9 cellular contexts compared by ENCODE assay signal in the genomic region with DNA sequence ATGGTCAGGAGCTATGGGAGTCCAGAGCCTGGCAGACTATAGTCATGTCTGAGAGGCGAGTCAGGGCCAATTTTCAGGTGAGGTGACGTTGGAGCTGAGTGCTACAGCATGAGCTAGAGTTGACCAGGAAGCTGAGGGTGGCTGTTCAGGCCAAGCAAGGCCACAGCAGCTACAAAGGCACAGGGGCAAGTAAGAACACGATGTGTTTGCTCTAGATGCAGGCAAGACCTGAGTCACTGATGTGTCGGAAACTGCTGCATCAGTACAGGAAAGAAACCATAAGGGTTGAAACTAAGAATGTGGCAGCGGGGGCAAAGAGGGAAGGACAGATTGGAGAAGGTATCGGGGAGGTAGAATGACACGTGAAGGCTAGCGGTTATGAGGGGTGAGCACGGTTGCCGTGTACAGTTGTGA. TPM values are rescaled to one million over a fixed set of nuclear protein-coding genes. Genes with fewer than 3 reads are reported as not detected.
A peak's percentile ranks its signal among the peaks of the same experiment; 100 is the strongest.
DNase-seq lines count a peak whose midpoint lies in the region; ATAC-seq and TF ChIP-seq lines count a peak whose summit lies in the region.
"Had no signal": no experiment of that assay in that cellular context is flagged by ENCODE, and none has a peak within 500 bp of the region (broad histone marks: within the 10 kb centered on the region; RNA-seq: fewer than 3 reads in every experiment).

No MANE protein-coding gene starts in this region.

- H3K79me2 ChIP-seq in osteoblast (ENCODE audit: insufficient read depth, low read length) = no peaks in the 10 kb centered on the region

- TF ChIP-seq POLR2A in thyroid gland (IDR thresholded peaks at IDR 0.05) = no peak

- peak; percentile 6 for ATAC-seq in activated CD8-positive, alpha-beta T cell treated with anti-CD3 and anti-CD28 coated beads, Interleukin-2, amount 10 ng/mL, durations not matched to agents 7 days and 5 days

- no peak overlapping the region for H3K4me2 ChIP-seq in osteoblast (ENCODE audit: insufficient read depth, low read length)

- H3K4me1 ChIP-seq in osteoblast (ENCODE audit: insufficient read depth, low read length) = peaks cover 9% of the 10 kb centered on the region
- H3K4me1 ChIP-seq in thyroid gland = peaks cover 3 to 7% of the 10 kb centered on the region in 2 donors

- no peaks in the 10 kb centered on the region for H3K9me3 Mint-ChIP-seq in activated CD8-positive, alpha-beta T cell treated with anti-CD3 and anti-CD28 coated beads, Interleukin-2, amount 10 ng/mL, durations not matched to agents 7 days and 5 days (ENCODE audit: insufficient read depth)
- H3K9me3 Mint-ChIP-seq in type B pancreatic cell = no peaks in the 10 kb centered on the region
- no peaks in the 10 kb centered on the region for H3K9me3 Mint-ChIP-seq in nephron progenitor cell

- intact Hi-C loops in thyroid gland (cut with DNase I) = no loop called here

- CTCF ChIA-PET in activated CD8-positive, alpha-beta T cell treated with anti-CD3 and anti-CD28 coated beads, Interleukin-2, amount 10 ng/mL, durations not matched to agents 7 days and 5 days (lab: Charles Lee) = interaction anchor here (1.0 to 3.4 kb wide), 7 partner anchors 8 to 141 kb away, joined by 3 to 39 read pairs (median 5); a partner anchor contains a TSS

- peaks cover 4% of the 10 kb centered on the region for H3K36me3 Mint-ChIP-seq in activated CD8-positive, alpha-beta T cell treated with anti-CD3 and anti-CD28 coated beads, Interleukin-2, amount 10 ng/mL, durations not matched to agents 7 days and 5 days (ENCODE audit: low read depth)
- H3K36me3 Mint-ChIP-seq in type B pancreatic cell (no peaks in the 10 kb centered on the region), nephron progenitor cell (ENCODE audit: low read depth) (no peaks in the 10 kb centered on the region)

- H3K4me3 Mint-ChIP-seq in activated CD8-positive, alpha-beta T cell treated with anti-CD3 and anti-CD28 coated beads, Interleukin-2, amount 10 ng/mL, durations not matched to agents 7 days and 5 days = peak overlapping the region; percentile 18
- H3K4me3 Mint-ChIP-seq in type B pancreatic cell = peak overlapping the region; percentile 13
- no peak overlapping the region for H3K4me3 Mint-ChIP-seq in nephron progenitor cell

- DNase-seq in activated naive CD4-positive, alpha-beta T cell treated with Interleukin-2 at 50 U/mL for 16 hours = peak; percentile 75
- no peak for DNase-seq in activated naive CD4-positive, alpha-beta T cell (lab: John Stamatoyannopoulos, UW)
- DNase-seq in activated CD8-positive, alpha-beta T cell treated with anti-CD3 and anti-CD28 coated beads, Interleukin-2, amount 10 ng/mL, durations not matched to agents 7 days and 5 days = peak; percentile 58
- DNase-seq in iris pigment epithelial cell (ENCODE audit: low read depth) = peak; percentile 58
- DNase-seq in type B pancreatic cell (ENCODE audit: extremely low spot score, unreplicated experiment) = no peak
- DNase-seq in osteoblast (ENCODE audit: insufficient read length, low spot score, missing footprints) = no peak
- no peak for DNase-seq in nephron progenitor cell
- no peak for DNase-seq in thyroid gland
- DNase-seq: MG63 had no signal

- H3K36me3 ChIP-seq in osteoblast (ENCODE audit: insufficient read depth, low read length) (peaks cover 3% of the 10 kb centered on the region), thyroid gland (no peaks in the 10 kb centered on the region)
- H3K36me3 ChIP-seq: MG63 had no signal

- H3K4me1 Mint-ChIP-seq in activated CD8-positive, alpha-beta T cell treated with anti-CD3 and anti-CD28 coated beads, Interleukin-2, amount 10 ng/mL, durations not matched to agents 7 days and 5 days (ENCODE audit: low read depth) = peaks cover 57% of the 10 kb centered on the region
- H3K4me1 Mint-ChIP-seq in type B pancreatic cell (ENCODE audit: unreplicated experiment) (peaks cover 26% of the 10 kb centered on the region), nephron progenitor cell (peaks cover 44% of the 10 kb centered on the region)

- H4K20me1 ChIP-seq in osteoblast (ENCODE audit: insufficient read depth, low read length) = no peaks in the 10 kb centered on the region

- H3K27me3 Mint-ChIP-seq in activated CD8-positive, alpha-beta T cell treated with anti-CD3 and anti-CD28 coated beads, Interleukin-2, amount 10 ng/mL, durations not matched to agents 7 days and 5 days (ENCODE audit: low read depth) = no peaks in the 10 kb centered on the region
- H3K27me3 Mint-ChIP-seq in type B pancreatic cell (no peaks in the 10 kb centered on the region), nephron progenitor cell (ENCODE audit: low read depth, poor library complexity) (peaks cover 6% of the 10 kb centered on the region)

- H3K9me3 ChIP-seq in osteoblast (ENCODE audit: low read depth, low read length) (no peaks in the 10 kb centered on the region), thyroid gland (no peaks in the 10 kb centered on the region)
- H3K9me3 ChIP-seq: MG63 had no signal

- WGBS in thyroid gland, 2 donors = 92 to 94% methylated on average over 10 of the region's 10 CpGs

- H3K27ac ChIP-seq in osteoblast (ENCODE audit: low read depth, low read length) = no peak overlapping the region
- no peak overlapping the region for H3K27ac ChIP-seq in thyroid gland

- H2AFZ ChIP-seq in osteoblast (ENCODE audit: low read length) = no peak overlapping the region

- H3K27ac Mint-ChIP-seq in activated CD8-positive, alpha-beta T cell treated with anti-CD3 and anti-CD28 coated beads, Interleukin-2, amount 10 ng/mL, durations not matched to agents 7 days and 5 days = peak overlapping the region; percentile 84
- peak overlapping the region; percentile 64 for H3K27ac Mint-ChIP-seq in type B pancreatic cell
- H3K27ac Mint-ChIP-seq in nephron progenitor cell = no peak overlapping the region

- POLR2A ChIA-PET in activated CD8-positive, alpha-beta T cell treated with anti-CD3 and anti-CD28 coated beads, Interleukin-2, amount 10 ng/mL, durations not matched to agents 7 days and 5 days (lab: Charles Lee) = interaction anchor here (1.0 to 2.1 kb wide), 3 partner anchors 8 to 15 kb away, joined by 3 to 10 read pairs (median 8); no protein-coding TSS in a partner anchor

- TF ChIP-seq CTCF in type B pancreatic cell (conservative IDR thresholded peaks at IDR 0.05) (no peak), osteoblast (IDR thresholded peaks at IDR 0.05; ENCODE audit: extremely low read depth, low read depth, low read length) (no peak), nephron progenitor cell (IDR thresholded peaks at IDR 0.05) (no peak), thyroid gland (IDR thresholded peaks at IDR 0.05) (no peak)

- H3K4me3 ChIP-seq in osteoblast (ENCODE audit: insufficient read depth, low read length) (no peak overlapping the region), thyroid gland (replicated peaks in 1 of 3) (no peak overlapping the region)
- H3K4me3 ChIP-seq: MG63 had no signal

- no peaks in the 10 kb centered on the region for H3K27me3 ChIP-seq in osteoblast (ENCODE audit: insufficient read depth, low read length)
- no peaks in the 10 kb centered on the region for H3K27me3 ChIP-seq in thyroid gland
- H3K27me3 ChIP-seq: MG63 had no signal

RNA-seq across cellular contexts. Expression of a gene that starts 11.8 kb away (rescaled TPM):
- total RNA-seq in activated CD8-positive, alpha-beta T cell treated with anti-CD3 and anti-CD28 coated beads, Interleukin-2, amount 10 ng/mL, durations not matched to agents 7 days and 5 days = 10 to 100 TPM; 30.9 to 35.6 TPM
- 34.5 and 41.6 TPM in 2 replicates for total RNA-seq in type B pancreatic cell (ENCODE audit: low replicate concordance)
- 15.0 and 15.9 TPM in 2 replicates for total RNA-seq in osteoblast
- total RNA-seq in thyroid gland = 10 to 100 TPM in 3 of 4 donors, 1 to 10 TPM in 1; 8.3 to 27.4 (median 15.0) TPM

RNA-seq across cellular contexts. Expression of a gene that starts 13.1 kb away (rescaled TPM):
- total RNA-seq in activated CD8-positive, alpha-beta T cell treated with anti-CD3 and anti-CD28 coated beads, Interleukin-2, amount 10 ng/mL, durations not matched to agents 7 days and 5 days = 100 to 1,000 TPM; 517 to 529 TPM
- total RNA-seq in type B pancreatic cell (ENCODE audit: low replicate concordance) = 200 and 207 TPM in 2 replicates
- total RNA-seq in osteoblast = 256 and 330 TPM in 2 replicates
- total RNA-seq in thyroid gland = 100 to 1,000 TPM; 157 to 269 (median 191) TPM

RNA-seq across cellular contexts. Expression of a gene that starts 32.9 kb away (rescaled TPM):
- total RNA-seq in activated CD8-positive, alpha-beta T cell treated with anti-CD3 and anti-CD28 coated beads, Interleukin-2, amount 10 ng/mL, durations not matched to agents 7 days and 5 days = 10 to 100 TPM; 47.1 to 48.2 TPM
- total RNA-seq in type B pancreatic cell (ENCODE audit: low replicate concordance) = 34.8 and 36.1 TPM in 2 replicates
- 40.2 and 47.4 TPM in 2 replicates for total RNA-seq in osteoblast
- total RNA-seq in thyroid gland = 10 to 100 TPM; 23.6 to 51.1 (median 29.2) TPM

RNA-seq across cellular contexts. Expression of a gene that starts 33.1 kb away (rescaled TPM):
- 10 to 100 TPM; 35.8 to 36.2 TPM for total RNA-seq in activated CD8-positive, alpha-beta T cell treated with anti-CD3 and anti-CD28 coated beads, Interleukin-2, amount 10 ng/mL, durations not matched to agents 7 days and 5 days
- total RNA-seq in type B pancreatic cell (ENCODE audit: low replicate concordance) (50.7 and 53.7 TPM in 2 replicates), osteoblast (39.8 and 45.1 TPM in 2 replicates), thyroid gland (10 to 100 TPM; 36.1 to 52.5 (median 36.5) TPM)

Comparison
In these comparisons a context has a peak if more than half of its experiments do, and no peak if none do; other contexts are left out.
1. DNase-seq: peak in activated naive CD4-positive, alpha-beta T cell treated with Interleukin-2 at 50 U/mL for 16 hours (single experiment), activated CD8-positive, alpha-beta T cell treated with anti-CD3 and anti-CD28 coated beads, Interleukin-2, amount 10 ng/mL, durations not matched to agents 7 days and 5 days (single experiment) and iris pigment epithelial cell (single experiment); none in activated naive CD4-positive, alpha-beta T cell (0 of 4), type B pancreatic cell (single experiment), osteoblast (single experiment), nephron progenitor cell (single experiment) and thyroid gland (0 of 2).